In genomic region chr17:20955437-20956323, GRCh38 we compare ENCODE assay signal across 14 cellular contexts.
DNase-seq lines count a peak whose midpoint lies in the region; ATAC-seq and TF ChIP-seq lines count a peak whose summit lies in the region.
"Had no signal": no experiment of that assay in that cellular context is flagged by ENCODE, and none has a peak within 500 bp of the region (broad histone marks: within the 10 kb centered on the region; RNA-seq: fewer than 3 reads in every experiment).

No MANE protein-coding gene starts in this region.

- ATAC-seq in lower lobe of right lung: peak; percentile 73 to 86
- ATAC-seq: effector memory CD8-positive, alpha-beta T cell; stimulated activated naive CD8-positive, alpha-beta T cell treated with anti-CD3 and anti-CD28 coated beads, Interleukin-15, amount 100 ng/mL, for 72 hours had no signal

- H3K4me3 ChIP-seq in epithelial cell of proximal tubule (ENCODE audit: low read depth, low read length) (no peak overlapping the region), lower lobe of right lung (no peak overlapping the region)

- no peak overlapping the region for H3K27ac ChIP-seq in lower lobe of right lung
- H3K27ac ChIP-seq: 22Rv1 had no signal

- no peaks in the 10 kb centered on the region for H3K36me3 ChIP-seq in lower lobe of right lung

- peaks cover 4% of the 10 kb centered on the region for H3K4me1 ChIP-seq in lower lobe of right lung

- H3K9me3 ChIP-seq in lower lobe of right lung: no peaks in the 10 kb centered on the region

- no peaks in the 10 kb centered on the region for H3K27me3 ChIP-seq in lower lobe of right lung (ENCODE audit: low read depth)

- DNase-seq in DMS 273 (lab: John Stamatoyannopoulos, UW; ENCODE audit: unreplicated experiment) (peak; percentile 18), DMS 273 treated with DMSO at 0.1 percent for 48 hours (lab: John Stamatoyannopoulos, UW) (no peak), epithelial cell of proximal tubule (ENCODE audit: low read depth) (peak; percentile 29), lower lobe of right lung (no peak), ureter (ENCODE audit: low spot score) (peak; percentile 62), GM20000 (ENCODE audit: low spot score) (no peak), cerebellum (ENCODE audit: low spot score) (no peak), NCI-H82 treated with DMSO at 0.1 percent for 48 hours (lab: John Stamatoyannopoulos, UW; ENCODE audit: unreplicated experiment) (no peak)
- DNase-seq: DND-41; effector memory CD8-positive, alpha-beta T cell; H9; stimulated activated CD4-positive, alpha-beta T cell treated with anti-CD3 and anti-CD28 coated beads, Interleukin-15, amount 100 ng/mL, for 24 hours; stimulated activated naive CD8-positive, alpha-beta T cell treated with anti-CD3 and anti-CD28 coated beads, Interleukin-15, amount 100 ng/mL, for 72 hours had no signal

- intact Hi-C loops in lower lobe of right lung (cut with DNase I): no loop called here

- TF ChIP-seq CTCF in epithelial cell of proximal tubule (conservative IDR thresholded peaks at IDR 0.05; ENCODE audit: low read depth, low read length) (no peak), lower lobe of right lung (IDR thresholded peaks at IDR 0.05) (no peak), GM20000 (IDR thresholded peaks at IDR 0.05; ENCODE audit: extremely low read depth, missing control alignments) (no peak)

Comparison
In these comparisons a context has a peak if more than half of its experiments do, and no peak if none do; other contexts are left out.
1. DNase-seq: peak in DMS 273 (single experiment), epithelial cell of proximal tubule (single experiment) and ureter (single experiment); none in DMS 273 treated with DMSO at 0.1 percent for 48 hours (single experiment), lower lobe of right lung (single experiment), GM20000 (single experiment), cerebellum (single experiment) and NCI-H82 treated with DMSO at 0.1 percent for 48 hours (single experiment).